8 cellular contexts compared by ENCODE assay signal in the genomic region with DNA sequence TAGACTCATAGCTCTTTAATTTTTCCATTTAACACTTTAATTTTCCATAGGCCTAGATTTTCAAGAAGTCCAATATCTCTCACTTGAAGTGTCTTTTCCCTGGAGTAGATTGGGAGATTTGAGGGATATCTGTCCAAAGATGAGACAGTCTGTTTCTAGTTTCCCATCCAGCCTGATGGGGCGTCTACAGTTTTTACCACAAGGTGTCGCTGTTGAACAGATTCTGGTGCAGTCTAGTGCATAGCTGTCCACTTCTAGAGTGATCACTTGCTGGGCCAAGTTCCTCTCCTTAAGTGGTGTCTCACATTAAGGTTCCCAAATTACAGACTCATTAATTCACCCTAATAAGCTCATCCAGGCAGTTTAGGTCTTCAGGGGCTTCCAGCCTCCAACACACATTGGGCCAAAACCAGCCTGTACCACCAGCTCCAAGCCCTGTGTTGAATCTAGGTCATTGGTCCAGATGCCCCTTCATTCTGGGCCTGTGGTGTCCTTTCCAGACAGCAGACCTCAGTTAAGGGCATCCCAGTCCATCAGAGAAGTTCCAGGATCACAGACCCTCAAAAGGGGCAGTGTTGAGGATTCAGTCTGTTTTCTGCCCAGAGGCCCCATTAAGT. TPM values are rescaled to one million over a fixed set of nuclear protein-coding genes. Genes with fewer than 3 reads are reported as not detected.
DNase-seq lines count a peak whose midpoint lies in the region; ATAC-seq and TF ChIP-seq lines count a peak whose summit lies in the region.

No MANE protein-coding gene starts in this region.

- H3K27ac Mint-ChIP-seq in activated B cell treated with CpG ODN at 0.5 μM for 24 hours = peak overlapping the region; percentile 46
- H3K27ac Mint-ChIP-seq in endothelial cell (ENCODE audit: unreplicated experiment) = no peak overlapping the region

- H3K9me3 Mint-ChIP-seq in activated B cell treated with CpG ODN at 0.5 μM for 24 hours = peaks cover 5% of the 10 kb centered on the region
- no peaks in the 10 kb centered on the region for H3K9me3 Mint-ChIP-seq in endothelial cell (ENCODE audit: unreplicated experiment)

- TF ChIP-seq EP300 in Ishikawa (IDR thresholded peaks at IDR 0.05; ENCODE audit: borderline replicate concordance) = no peak

- peak; percentile 36 for ATAC-seq in activated B cell treated with CpG ODN at 0.5 μM for 24 hours (ENCODE audit: low read depth)
- ATAC-seq in GM21723 (IDR thresholded peaks at IDR 0.05; ENCODE audit: unreplicated experiment) = no peak
- no peak for ATAC-seq in HG03469 (IDR thresholded peaks at IDR 0.05; ENCODE audit: unreplicated experiment)
- no peak for ATAC-seq in GM18520 (IDR thresholded peaks at IDR 0.05; ENCODE audit: unreplicated experiment)

- H3K27me3 Mint-ChIP-seq in activated B cell treated with CpG ODN at 0.5 μM for 24 hours (no peaks in the 10 kb centered on the region), endothelial cell (ENCODE audit: unreplicated experiment) (peaks cover 12% of the 10 kb centered on the region)

- H3K4me1 Mint-ChIP-seq in activated B cell treated with CpG ODN at 0.5 μM for 24 hours (peaks cover 7% of the 10 kb centered on the region), endothelial cell (ENCODE audit: unreplicated experiment) (peaks cover 15% of the 10 kb centered on the region)

- TF ChIP-seq RAD21 in Ishikawa (IDR thresholded peaks at IDR 0.05; ENCODE audit: low read depth) = peak; percentile 51

- H3K4me3 Mint-ChIP-seq in activated B cell treated with CpG ODN at 0.5 μM for 24 hours = no peak overlapping the region
- no peak overlapping the region for H3K4me3 Mint-ChIP-seq in endothelial cell (ENCODE audit: unreplicated experiment)

- H3K36me3 Mint-ChIP-seq in activated B cell treated with CpG ODN at 0.5 μM for 24 hours (ENCODE audit: low read depth) (peaks cover 78% of the 10 kb centered on the region), endothelial cell (ENCODE audit: low read depth, unreplicated experiment) (peaks cover 6% of the 10 kb centered on the region)

- intact Hi-C loops in activated B cell treated with CpG ODN at 0.5 μM for 24 hours (cut with micrococcal nuclease) = loop anchor here (1.0 kb wide), 1 partner anchor 76 kb away; no protein-coding TSS in a partner anchor

- CTCF ChIA-PET in activated B cell treated with CpG ODN at 0.5 μM for 24 hours (lab: Charles Lee) = interaction anchor here (0.8 to 12.2 kb wide), 11 partner anchors 9 to 462 kb away, joined by 3 to 169 read pairs (median 4); partner anchors contain the start of genes CYLD and SNX20

- POLR2A ChIA-PET in activated B cell treated with CpG ODN at 0.5 μM for 24 hours (lab: Charles Lee) = interaction anchor here (0.6 to 1.8 kb wide), 5 partner anchors 9 to 377 kb away, joined by 4 to 7 read pairs (median 4); partner anchors contain the start of gene SNX20

- DNase-seq in COLO668 (lab: John Stamatoyannopoulos, UW; ENCODE audit: unreplicated experiment) (peak; percentile 15), activated B cell treated with CpG ODN at 0.5 μM for 24 hours (no peak), endothelial cell (ENCODE audit: low spot score) (peak; percentile 44)
- peak; percentile 65 for DNase-seq in stimulated activated CD4-positive, alpha-beta T cell treated with anti-CD3 and anti-CD28 coated beads, Interleukin-15, amount 100 ng/mL, for 24 hours

- no peak for TF ChIP-seq CTCF in activated B cell treated with CpG ODN at 0.5 μM for 24 hours (IDR thresholded peaks at IDR 0.05)
- TF ChIP-seq CTCF in endothelial cell (IDR thresholded peaks at IDR 0.05; ENCODE audit: unreplicated experiment) = peak; percentile 85

TF ChIP-seq in Ishikawa, 13 proteins besides CTCF, POLR2A, EP300 and RAD21:
- peak; percentile 6; the same call in 1 of the 2 replicates for TF ChIP-seq USF1 (IDR thresholded peaks at IDR 0.05)
- no peak for TF ChIP-seq ZBTB7A (IDR thresholded peaks at IDR 0.05; ENCODE audit: low read depth)

RNA-seq across cellular contexts. Expression of gene SNX20, which starts 9.4 kb away (rescaled TPM):
- total RNA-seq in activated B cell treated with CpG ODN at 0.5 μM for 24 hours (33.1 and 34.5 TPM in 2 replicates), endothelial cell (ENCODE audit: unreplicated experiment) (not detected)

RNA-seq across cellular contexts. Expression of gene NOD2, which starts 21.7 kb away (rescaled TPM):
- total RNA-seq in activated B cell treated with CpG ODN at 0.5 μM for 24 hours = 2.9 and 3.7 TPM in 2 replicates
- total RNA-seq in endothelial cell (ENCODE audit: unreplicated experiment) = 0.51 TPM

Comparison
In these comparisons a context has a peak if more than half of its experiments do, and no peak if none do; other contexts are left out.
1. RNA of gene SNX20, which starts 9.4 kb away (total RNA-seq): 33.1 to 34.5 TPM in activated B cell treated with CpG ODN at 0.5 μM for 24 hours; not detected in endothelial cell (single experiment); every median in the first group is over 10 times any median in the second.